21 cellular contexts compared by ENCODE assay signal in the genomic region with DNA sequence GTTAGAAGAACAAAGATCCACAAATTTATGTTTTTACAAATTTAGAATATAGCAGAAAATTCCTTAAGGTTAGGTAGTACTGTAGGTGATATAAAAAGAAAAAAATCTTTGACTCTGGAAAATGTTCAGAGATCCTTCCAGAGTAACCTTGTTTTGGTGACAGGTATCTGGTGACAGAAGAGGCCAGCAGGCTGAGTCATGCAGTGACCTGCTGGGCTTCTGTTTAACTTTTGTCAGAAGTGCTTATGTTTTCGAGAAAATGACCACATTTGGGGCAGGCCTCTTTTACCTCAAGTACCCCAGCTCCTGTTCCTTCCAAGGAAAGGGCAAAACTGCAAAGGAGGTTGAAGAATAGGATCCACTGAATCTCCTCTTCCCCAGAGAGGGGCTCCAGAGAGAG. TPM values are rescaled to one million over a fixed set of nuclear protein-coding genes. Genes with fewer than 3 reads are reported as not detected.
DNase-seq lines count a peak whose midpoint lies in the region; ATAC-seq and TF ChIP-seq lines count a peak whose summit lies in the region.
"Had no signal": no experiment of that assay in that cellular context is flagged by ENCODE, and none has a peak within 500 bp of the region (broad histone marks: within the 10 kb centered on the region; RNA-seq: fewer than 3 reads in every experiment).

No MANE protein-coding gene starts in this region.

- H3K27ac ChIP-seq in GM23338 (ENCODE audit: low read depth) (peak overlapping the region; percentile 62), neural progenitor cell (peak overlapping the region; percentile 74)
- H3K27ac ChIP-seq: brain microvascular endothelial cell, C4-2B had no signal

- H3K36me3 Mint-ChIP-seq in GM23338 (ENCODE audit: low read depth), result peaks cover 75% of the 10 kb centered on the region; the same call in 2 of the 3 replicates
- H3K36me3 Mint-ChIP-seq in endothelial cell (ENCODE audit: low read depth, unreplicated experiment), result peaks cover 45% of the 10 kb centered on the region
- H3K36me3 Mint-ChIP-seq in neural progenitor cell, result peaks cover 36% of the 10 kb centered on the region
- H3K36me3 Mint-ChIP-seq: natural killer cell had no signal

- H2AFZ ChIP-seq in GM23338 (no peak overlapping the region), neural progenitor cell (replicated peaks) (no peak overlapping the region)

- peaks cover 30% of the 10 kb centered on the region for H3K4me1 Mint-ChIP-seq in GM23338
- H3K4me1 Mint-ChIP-seq in endothelial cell (ENCODE audit: unreplicated experiment), result peaks cover 30% of the 10 kb centered on the region
- H3K4me1 Mint-ChIP-seq in neural progenitor cell, result peaks cover 14% of the 10 kb centered on the region

- H3K79me2 ChIP-seq in GM23338 (replicated peaks; ENCODE audit: insufficient read depth) (no peaks in the 10 kb centered on the region; the same call in 1 of the 2 replicates), neural progenitor cell (ENCODE audit: low read depth) (no peaks in the 10 kb centered on the region)

- peak overlapping the region; percentile 7 for H3K4me2 ChIP-seq in GM23338
- H3K4me2 ChIP-seq in neural progenitor cell, result no peak overlapping the region

- H3K27me3 ChIP-seq in GM23338 (ENCODE audit: insufficient read depth), result no peaks in the 10 kb centered on the region
- H3K27me3 ChIP-seq in NT2/D1 (ENCODE audit: insufficient read depth, insufficient read length), result no peaks in the 10 kb centered on the region
- no peaks in the 10 kb centered on the region for H3K27me3 ChIP-seq in neural progenitor cell
- H3K27me3 ChIP-seq: brain microvascular endothelial cell, right lobe of liver had no signal

- H3F3A ChIP-seq in GM23338 (replicated peaks; ENCODE audit: low read depth) (peaks cover 4% of the 10 kb centered on the region), neural progenitor cell (ENCODE audit: low read depth) (peaks cover 12% of the 10 kb centered on the region)

- ATAC-seq in GM23338 (peak; percentile 68), GM18520 (IDR thresholded peaks at IDR 0.05; ENCODE audit: unreplicated experiment) (no peak)
- ATAC-seq: natural killer cell; stimulated activated memory B cell treated with anti-CD40 and anti-IgM and Interleukin-4, amounts not matched to agents 10 μg/mL and 1 μg/mL and 100 μg/mL, for 72 hours had no signal

- DNase-seq in GM23338 (ENCODE audit: low spot score) (peak; percentile 54), NT2/D1 (ENCODE audit: low read depth, low spot score) (peak; percentile 39), endothelial cell (ENCODE audit: low spot score) (no peak), neural progenitor cell (ENCODE audit: low spot score) (no peak), NCI-H2196 (lab: John Stamatoyannopoulos, UW; ENCODE audit: unreplicated experiment) (no peak), NCI-H2081 treated with DMSO at 0.1 percent for 48 hours (lab: John Stamatoyannopoulos, UW) (no peak)
- DNase-seq: brain microvascular endothelial cell; natural killer cell; NCI-H1694 treated with DMSO at 0.1 percent for 48 hours; NCI-H524 treated with DMSO at 0.1 percent for 48 hours; right lobe of liver; stimulated activated CD4-positive, alpha-beta T cell treated with anti-CD3 and anti-CD28 coated beads, Interleukin-4, amount 100 ng/mL, for 4 hours had no signal

- H3K4me1 ChIP-seq in GM23338 (ENCODE audit: insufficient read depth) (peaks cover 21% of the 10 kb centered on the region), NT2/D1 (ENCODE audit: insufficient read depth, insufficient read length) (peaks cover 4% of the 10 kb centered on the region), neural progenitor cell (peaks cover 11% of the 10 kb centered on the region)
- H3K4me1 ChIP-seq: right lobe of liver had no signal

- H3K27me3 Mint-ChIP-seq in GM23338 (ENCODE audit: insufficient read depth, low read depth, poor library complexity) (peaks cover 8% of the 10 kb centered on the region), endothelial cell (ENCODE audit: unreplicated experiment) (peaks cover 7% of the 10 kb centered on the region), neural progenitor cell (ENCODE audit: insufficient read depth, low read depth) (no peaks in the 10 kb centered on the region)
- H3K27me3 Mint-ChIP-seq: stimulated activated memory B cell treated with anti-CD40 and anti-IgM and Interleukin-4, amounts not matched to agents 10 μg/mL and 1 μg/mL and 100 μg/mL, for 72 hours had no signal

- H3K4me3 Mint-ChIP-seq in GM23338, result peak overlapping the region; percentile 28; the same call in 2 of the 3 replicates
- peak overlapping the region; percentile 15 for H3K4me3 Mint-ChIP-seq in endothelial cell (ENCODE audit: unreplicated experiment)
- H3K4me3 Mint-ChIP-seq in neural progenitor cell, result no peak overlapping the region
- H3K4me3 Mint-ChIP-seq: activated T-helper 1 cell treated with anti-CD3 and anti-CD28 coated beads, Interleukin-12 subunit alpha, Interleukin-12 subunit beta, Interleukin-2, Interleukin-4 antibody, amounts not matched to agents 30 ng/mL and 10 ng/mL and 1 ng/mL, durations not matched to agents 14 hours and 24 hours and 36 hours; natural killer cell; stimulated activated memory B cell treated with anti-CD40 and anti-IgM and Interleukin-4, amounts not matched to agents 10 μg/mL and 1 μg/mL and 100 μg/mL, for 72 hours; T-helper 1 cell treated with Interleukin-12 subunit alpha and Interleukin-12 subunit beta and Interleukin-4 antibody, amounts not matched to agents 30 μg/mL and 1 μg/mL, for 36 hours had no signal

- H3K9me3 ChIP-seq in NT2/D1 (ENCODE audit: insufficient read depth, low read length) (no peaks in the 10 kb centered on the region), neural progenitor cell (ENCODE audit: low read depth) (no peaks in the 10 kb centered on the region)
- H3K9me3 ChIP-seq: right lobe of liver had no signal

- no peaks in the 10 kb centered on the region for H3K9me2 ChIP-seq in GM23338 (ENCODE audit: insufficient read depth)

- H3K9me3 Mint-ChIP-seq in GM23338, result no peaks in the 10 kb centered on the region
- H3K9me3 Mint-ChIP-seq in endothelial cell (ENCODE audit: unreplicated experiment), result no peaks in the 10 kb centered on the region
- no peaks in the 10 kb centered on the region for H3K9me3 Mint-ChIP-seq in neural progenitor cell
- H3K9me3 Mint-ChIP-seq: activated T-helper 1 cell treated with anti-CD3 and anti-CD28 coated beads, Interleukin-12 subunit alpha, Interleukin-12 subunit beta, Interleukin-2, Interleukin-4 antibody, amounts not matched to agents 30 ng/mL and 10 ng/mL and 1 ng/mL, durations not matched to agents 14 hours and 24 hours and 36 hours; natural killer cell; stimulated activated memory B cell treated with anti-CD40 and anti-IgM and Interleukin-4, amounts not matched to agents 10 μg/mL and 1 μg/mL and 100 μg/mL, for 72 hours; T-helper 1 cell treated with Interleukin-12 subunit alpha and Interleukin-12 subunit beta and Interleukin-4 antibody, amounts not matched to agents 30 μg/mL and 1 μg/mL, for 36 hours had no signal

- H3K27ac Mint-ChIP-seq in GM23338, result peak overlapping the region; percentile 96
- H3K27ac Mint-ChIP-seq in endothelial cell (ENCODE audit: unreplicated experiment), result peak overlapping the region; percentile 30
- peak overlapping the region; percentile 26 for H3K27ac Mint-ChIP-seq in neural progenitor cell
- H3K27ac Mint-ChIP-seq: stimulated activated memory B cell treated with anti-CD40 and anti-IgM and Interleukin-4, amounts not matched to agents 10 μg/mL and 1 μg/mL and 100 μg/mL, for 72 hours; T-helper 1 cell treated with Interleukin-12 subunit alpha and Interleukin-12 subunit beta and Interleukin-4 antibody, amounts not matched to agents 30 μg/mL and 1 μg/mL, for 36 hours had no signal

- H3K9ac ChIP-seq in NT2/D1 (ENCODE audit: insufficient read length, low read depth) (no peak overlapping the region), neural progenitor cell (peak overlapping the region; percentile 9)

- TF ChIP-seq CTCF in GM23338 (conservative IDR thresholded peaks at IDR 0.05; ENCODE audit: low read depth in 2 of 2), result no peak
- no peak for TF ChIP-seq CTCF in endothelial cell (IDR thresholded peaks at IDR 0.05; ENCODE audit: unreplicated experiment)
- TF ChIP-seq CTCF in neural progenitor cell (IDR thresholded peaks at IDR 0.05), result no peak

- peaks cover 23% of the 10 kb centered on the region for H3K36me3 ChIP-seq in GM23338 (ENCODE audit: insufficient read depth)
- H3K36me3 ChIP-seq in NT2/D1 (ENCODE audit: insufficient read depth, insufficient read length, low read length), result peaks cover 71% of the 10 kb centered on the region
- peaks cover 6% of the 10 kb centered on the region for H3K36me3 ChIP-seq in neural progenitor cell

- H4K20me1 ChIP-seq in GM23338 (replicated peaks; ENCODE audit: insufficient read depth) (no peaks in the 10 kb centered on the region), neural progenitor cell (ENCODE audit: low read depth) (no peaks in the 10 kb centered on the region)

- H3K4me3 ChIP-seq in GM23338 (no peak overlapping the region), NT2/D1 (ENCODE audit: insufficient read length, low read depth) (no peak overlapping the region), neural progenitor cell (no peak overlapping the region)
- H3K4me3 ChIP-seq: right lobe of liver had no signal

TF ChIP-seq in GM23338, 12 proteins besides CTCF, POLR2A, EP300 and RAD21 (continues in another document):
- TF ChIP-seq EZH2phosphoT487 (IDR thresholded peaks at IDR 0.05; ENCODE audit: unreplicated experiment), result no peak
- no peak for TF ChIP-seq ZNF114 (CRISPR knock-in tag; IDR thresholded peaks at IDR 0.05)
- no peak for TF ChIP-seq CREB1 (CRISPR knock-in tag; IDR thresholded peaks at IDR 0.05; ENCODE audit: low read depth)

RNA-seq across cellular contexts. Expression of a gene that starts 10.5 kb away (rescaled TPM):
- total RNA-seq in GM23338 (2014; rRNA removed; shearing (Covaris generic)), result not detected in 2 replicates
- 0.17 and 0.23 TPM in 2 replicates for polyA plus RNA-seq in GM23338 (2016; fragmentation: Nextera tagmentation; extraction: Ambion mirVana)
- total RNA-seq in endothelial cell (ENCODE audit: unreplicated experiment) (0.23 TPM), neural progenitor cell (ENCODE audit: low replicate concordance) (not detected in 2 replicates)
- total RNA-seq: activated T-helper 1 cell treated with anti-CD3 and anti-CD28 coated beads, Interleukin-12 subunit alpha, Interleukin-12 subunit beta, Interleukin-2, Interleukin-4 antibody, amounts not matched to agents 30 ng/mL and 10 ng/mL and 1 ng/mL, durations not matched to agents 14 hours and 24 hours and 36 hours; frontal cortex; H4; kidney epithelial cell; LHCN-M2; natural killer cell; right lobe of liver had no signal

Comparison
In these comparisons a context has a peak if more than half of its experiments do, and no peak if none do; other contexts are left out.
1. DNase-seq: peak in GM23338 (single experiment) and NT2/D1 (single experiment); none in endothelial cell (single experiment), neural progenitor cell (single experiment), NCI-H2196 (single experiment) and NCI-H2081 treated with DMSO at 0.1 percent for 48 hours (single experiment).
2. H3K27ac Mint-ChIP-seq: peak in every context shown above with its lines; median percentile 96 in GM23338; 30 in endothelial cell; 26 in neural progenitor cell.